10 cellular contexts compared by ENCODE assay signal in the genomic region with DNA sequence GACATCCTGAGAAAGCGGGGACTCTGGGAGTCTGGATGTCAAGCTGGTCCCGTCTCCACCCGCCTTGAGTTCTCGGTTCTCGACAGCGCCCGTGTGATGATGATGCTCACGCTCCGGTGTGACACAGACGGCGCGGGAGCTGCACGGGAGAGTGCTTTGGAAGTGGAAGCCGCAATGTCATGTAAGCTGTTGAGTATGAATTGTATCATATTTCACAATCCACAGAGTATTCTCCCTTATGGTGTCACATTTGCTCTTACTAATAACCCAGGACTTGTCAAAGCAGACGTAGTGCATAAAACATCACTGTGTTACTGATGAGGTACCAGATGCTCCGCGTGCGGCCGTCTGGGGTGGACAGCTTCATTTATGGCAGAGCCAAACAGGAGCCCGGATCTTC.
DNase-seq lines count a peak whose midpoint lies in the region; ATAC-seq, FAIRE-seq and TF ChIP-seq lines count a peak whose summit lies in the region.
"Had no signal": no experiment of that assay in that cellular context is flagged by ENCODE, and none has a peak within 500 bp of the region (broad histone marks: within the 10 kb centered on the region; RNA-seq: fewer than 3 reads in every experiment).

No MANE protein-coding gene starts in this region.

- intact Hi-C loops in activated CD8-positive, alpha-beta T cell treated with anti-CD3 and anti-CD28 coated beads for 36 hours (cut with micrococcal nuclease) = no loop called here
- intact Hi-C loops in aorta (cut with DNase I) = no loop called here

- H3K36me3 Mint-ChIP-seq in activated CD8-positive, alpha-beta T cell treated with anti-CD3 and anti-CD28 coated beads for 36 hours (ENCODE audit: low read depth) = peaks cover 42% of the 10 kb centered on the region
- H3K36me3 Mint-ChIP-seq in naive B cell = peaks cover 4 to 17% of the 10 kb centered on the region in 2 donors

- no peak for TF ChIP-seq CTCF in AG04450 (IDR thresholded peaks at IDR 0.05; ENCODE audit: low read depth, low read length)
- TF ChIP-seq CTCF in activated CD8-positive, alpha-beta T cell treated with anti-CD3 and anti-CD28 coated beads for 36 hours (IDR thresholded peaks at IDR 0.05) = no peak

- peaks cover 70% of the 10 kb centered on the region for H3K4me1 Mint-ChIP-seq in activated CD8-positive, alpha-beta T cell treated with anti-CD3 and anti-CD28 coated beads for 36 hours (ENCODE audit: low read depth)
- H3K4me1 Mint-ChIP-seq in naive B cell = peaks cover 18 to 37% (median 34%) of the 10 kb centered on the region in 3 donors

- ATAC-seq in activated CD8-positive, alpha-beta T cell treated with anti-CD3 and anti-CD28 coated beads for 36 hours = peak; percentile 18
- ATAC-seq in naive B cell (ENCODE audit: low read depth in 2 of 2) (no peak), aorta (ENCODE audit: low FRiP score) (no peak)

- TF ChIP-seq POLR2A in GM12892 (IDR thresholded peaks at IDR 0.05; ENCODE audit: low read depth, low read length) = no peak

- peak overlapping the region; percentile 68 for H3K4me3 Mint-ChIP-seq in activated CD8-positive, alpha-beta T cell treated with anti-CD3 and anti-CD28 coated beads for 36 hours
- H3K4me3 Mint-ChIP-seq in naive B cell = peak overlapping the region in 7 of 8 donors; percentile 4 to 91 (median 83)

- DNase-seq in AG04450 (ENCODE audit: low read depth, low spot score) (no peak), GM12892 (ENCODE audit: insufficient read length) (no peak), naive B cell (no peak), aorta (no peak), A172 (ENCODE audit: low spot score) (no peak), germinal center (ENCODE audit: low spot score) (no peak)
- no peak for DNase-seq in activated CD8-positive, alpha-beta T cell treated with anti-CD3 and anti-CD28 coated beads for 36 hours
- no peak for DNase-seq in effector CD8-positive, alpha-beta T cell (lab: John Stamatoyannopoulos, UW)
- DNase-seq: RPMI8226 had no signal

- H3K27ac Mint-ChIP-seq in activated CD8-positive, alpha-beta T cell treated with anti-CD3 and anti-CD28 coated beads for 36 hours = peak overlapping the region; percentile 95
- H3K27ac Mint-ChIP-seq in naive B cell = peak overlapping the region in 3 of 6 donors; percentile 9 to 60 (median 43)

- H3K27ac ChIP-seq in AG04450 (ENCODE audit: low read depth, low read length) (peak overlapping the region; percentile 65), aorta (ENCODE audit: low read depth in 1 of 2, low read length in 2 of 2) (no peak overlapping the region)

- H3K9me3 Mint-ChIP-seq in activated CD8-positive, alpha-beta T cell treated with anti-CD3 and anti-CD28 coated beads for 36 hours = no peaks in the 10 kb centered on the region
- no peaks in the 10 kb centered on the region for H3K9me3 Mint-ChIP-seq in naive B cell

- H3K27me3 Mint-ChIP-seq in activated CD8-positive, alpha-beta T cell treated with anti-CD3 and anti-CD28 coated beads for 36 hours = no peaks in the 10 kb centered on the region
- no peaks in the 10 kb centered on the region for H3K27me3 Mint-ChIP-seq in naive B cell

- FAIRE-seq in GM12892 (lab: Jason Lieb, UNC) = peak; percentile 61

- CTCF ChIA-PET in AG04450 (lab: Charles Lee) = no interaction called here
- CTCF ChIA-PET in activated CD8-positive, alpha-beta T cell treated with anti-CD3 and anti-CD28 coated beads for 36 hours (lab: Charles Lee) = interaction anchor here (0.8 to 4.2 kb wide), 10 partner anchors 9 to 215 kb away, joined by 3 to 25 read pairs (median 3); no protein-coding TSS in a partner anchor

- H3K4me1 ChIP-seq in aorta (ENCODE audit: control insufficient read depth in 1 of 2, insufficient read depth in 2 of 2, low read length in 2 of 2) = peaks cover 0 to 2% of the 10 kb centered on the region in 2 donors

- WGBS in aorta, 2 donors = 94 to 97% methylated on average over 20 of the region's 20 CpGs

- H3K4me3 ChIP-seq in AG04450 (ENCODE audit: low read depth, low read length) (no peak overlapping the region), aorta (ENCODE audit: low read length in 2 of 2) (no peak overlapping the region)
- H3K4me3 ChIP-seq: upper lobe of left lung had no signal

- no peaks in the 10 kb centered on the region for H3K27me3 ChIP-seq in AG04450 (ENCODE audit: control insufficient read depth, insufficient read depth, low read length)
- no peaks in the 10 kb centered on the region for H3K27me3 ChIP-seq in aorta (ENCODE audit: control insufficient read depth in 1 of 2, insufficient read depth in 2 of 2, low read length in 1 of 2)
- H3K27me3 ChIP-seq: upper lobe of left lung had no signal

- H3K36me3 ChIP-seq in aorta (ENCODE audit: control insufficient read depth in 1 of 2, insufficient read depth in 2 of 2, low read length in 1 of 2) = no peaks in the 10 kb centered on the region

- H3K9me3 ChIP-seq in AG04450 (ENCODE audit: control insufficient read depth, insufficient read depth, low read length) (no peaks in the 10 kb centered on the region; the same call in 1 of the 2 replicates), aorta (ENCODE audit: control insufficient read depth, low read length) (no peaks in the 10 kb centered on the region)
- H3K9me3 ChIP-seq: upper lobe of left lung had no signal

- POLR2A ChIA-PET in AG04450 (lab: Yijun Ruan, JAX) = interaction anchor here (0.7 to 1.3 kb wide), 2 partner anchors 18 to 20 kb away, joined by 3 to 5 read pairs; no protein-coding TSS in a partner anchor
- POLR2A ChIA-PET in activated CD8-positive, alpha-beta T cell treated with anti-CD3 and anti-CD28 coated beads for 36 hours (lab: Charles Lee) = interaction anchor here (1.2 to 2.6 kb wide), 7 partner anchors 8 to 118 kb away, joined by 3 to 16 read pairs (median 5); no protein-coding TSS in a partner anchor
